ENCODE assay signal across 17 cellular contexts in genomic region chr20:57482148-57482547, GRCh38. TPM values are rescaled to one million over a fixed set of nuclear protein-coding genes. Genes with fewer than 3 reads are reported as not detected.
A peak's percentile ranks its signal among the peaks of the same experiment; 100 is the strongest.
DNase-seq lines count a peak whose midpoint lies in the region; ATAC-seq and TF ChIP-seq lines count a peak whose summit lies in the region.
"Had no signal": no experiment of that assay in that cellular context is flagged by ENCODE, and none has a peak within 500 bp of the region (broad histone marks: within the 10 kb centered on the region; RNA-seq: fewer than 3 reads in every experiment).

No MANE protein-coding gene starts in this region.

- H2AFZ ChIP-seq in GM23338: 0 out of 2 replicates have a peak overlapping the region, but pooled peaks have one; percentile 38

- no peak overlapping the region for H3K9ac ChIP-seq in SK-N-MC (ENCODE audit: insufficient read length)

- H3K36me3 ChIP-seq in GM23338 (ENCODE audit: insufficient read depth) (no peaks in the 10 kb centered on the region), SK-N-MC (ENCODE audit: insufficient read depth, low read length) (no peaks in the 10 kb centered on the region)
- H3K36me3 ChIP-seq: heart left ventricle, lower lobe of right lung, pancreas, vagina had no signal

- H3F3A ChIP-seq in GM23338 (replicated peaks; ENCODE audit: low read depth): no peaks in the 10 kb centered on the region

- H3K79me2 ChIP-seq in GM23338 (replicated peaks; ENCODE audit: insufficient read depth): no peaks in the 10 kb centered on the region

- H3K9me2 ChIP-seq in GM23338 (ENCODE audit: insufficient read depth): no peaks in the 10 kb centered on the region

- H3K4me1 ChIP-seq in GM23338 (ENCODE audit: insufficient read depth): peaks cover 17% of the 10 kb centered on the region
- H3K4me1 ChIP-seq: pancreas, vagina had no signal

- no peaks in the 10 kb centered on the region for H3K27me3 ChIP-seq in GM23338 (ENCODE audit: insufficient read depth)
- H3K27me3 ChIP-seq: pancreas, vagina had no signal

- H3K4me1 Mint-ChIP-seq in GM23338 (peaks cover 34% of the 10 kb centered on the region), naive B cell (peaks cover 37 to 62% (median 49%) of the 10 kb centered on the region in 3 donors)

- TF ChIP-seq CTCF in GM23338 (conservative IDR thresholded peaks at IDR 0.05; ENCODE audit: low read depth in 2 of 2): no peak

- DNase-seq in G401 (ENCODE audit: low spot score) (peak; percentile 27), GM23338 (ENCODE audit: low spot score) (no peak), SK-N-MC (ENCODE audit: low read depth, low spot score) (no peak), naive B cell (no peak), MV-4-11 (lab: John Stamatoyannopoulos, UW) (no peak)
- DNase-seq: anterior cingulate cortex; heart left ventricle; lower lobe of right lung; NCI-H1930; NCI-H446 treated with DMSO at 0.1 percent for 48 hours; small intestine; stimulated activated CD8-positive, alpha-beta memory T cell treated with anti-CD3 and anti-CD28 coated beads, Interleukin-4, amount 100 ng/mL, for 48 hours had no signal

- H3K4me2 ChIP-seq in GM23338: no peak overlapping the region; the same call in 1 of the 2 replicates

- no peak for TF ChIP-seq POLR2A in GM18505 (IDR thresholded peaks at IDR 0.05; ENCODE audit: borderline replicate concordance, extremely low read depth, insufficient read depth, insufficient read length)

- H3K27ac ChIP-seq in GM23338 (ENCODE audit: low read depth): no peak overlapping the region
- 0 out of 2 replicates have a peak overlapping the region, but pooled peaks have one; percentile 27 for H3K27ac ChIP-seq in SK-N-MC
- H3K27ac ChIP-seq: lower lobe of right lung, pancreas, vagina had no signal

- in situ Hi-C loops in G401 (cut with HindIII; ENCODE audit: low sequenced_read_pairs): no loop called here

- no peak overlapping the region for H3K4me3 ChIP-seq in GM23338
- no peak overlapping the region for H3K4me3 ChIP-seq in SK-N-MC
- H3K4me3 ChIP-seq: heart left ventricle, lower lobe of right lung, pancreas, vagina had no signal

- H3K4me3 Mint-ChIP-seq in GM23338 (no peak overlapping the region), naive B cell (peak overlapping the region in 6 of 8 donors; percentile 12 to 89 (median 76))

- no peaks in the 10 kb centered on the region for H3K9me3 Mint-ChIP-seq in GM23338
- peaks cover 0 to 7% (median 0%) of the 10 kb centered on the region in 7 donors for H3K9me3 Mint-ChIP-seq in naive B cell

- H3K27me3 Mint-ChIP-seq in GM23338 (ENCODE audit: insufficient read depth, low read depth, poor library complexity) (peaks cover 2% of the 10 kb centered on the region), naive B cell (no peaks in the 10 kb centered on the region)

- no peaks in the 10 kb centered on the region for H3K9me3 ChIP-seq in SK-N-MC (ENCODE audit: low read depth, low read length)
- H3K9me3 ChIP-seq: heart left ventricle, lower lobe of right lung, pancreas, vagina had no signal

- H3K36me3 Mint-ChIP-seq in GM23338 (ENCODE audit: low read depth) (no peaks in the 10 kb centered on the region), naive B cell (no peaks in the 10 kb centered on the region)

- no peaks in the 10 kb centered on the region for H4K20me1 ChIP-seq in GM23338 (replicated peaks; ENCODE audit: insufficient read depth)

- H3K27ac Mint-ChIP-seq in GM23338 (no peak overlapping the region), naive B cell (peak overlapping the region in 4 of 6 donors; percentile 44 to 86 (median 68))

- ATAC-seq in GM23338: peak; percentile 17; the same call in 2 of the 3 replicates
- ATAC-seq in naive B cell (ENCODE audit: low read depth in 2 of 2): no peak
- ATAC-seq in GM18505 (IDR thresholded peaks at IDR 0.05; ENCODE audit: unreplicated experiment): no peak
- ATAC-seq in HG02981 (IDR thresholded peaks at IDR 0.05; ENCODE audit: unreplicated experiment): no peak
- ATAC-seq: lower lobe of right lung, pancreas had no signal

TF ChIP-seq in GM23338, 12 proteins besides CTCF, POLR2A, EP300 and RAD21:
- TF ChIP-seq ETS1 (IDR thresholded peaks at IDR 0.05) (no peak), POLR2AphosphoS5 (IDR thresholded peaks at IDR 0.05; ENCODE audit: low read depth) (no peak)

RNA-seq across cellular contexts. Expression of gene CTCFL, which starts 42.8 kb away (rescaled TPM):
- 0.03 and 0.06 TPM in 2 replicates for total RNA-seq in G401 (2014; rRNA removed; shearing (Covaris generic))
- 1.4 and 2.1 TPM in 2 replicates for total RNA-seq in GM23338 (2014; rRNA removed; shearing (Covaris generic))
- 0.55 and 0.80 TPM in 2 replicates for polyA plus RNA-seq in GM23338 (2016; fragmentation: Nextera tagmentation; extraction: Ambion mirVana)
- polyA plus RNA-seq in naive B cell (ENCODE audit: low read depth in 6 of 6): not detected
- total RNA-seq: heart left ventricle, HT1080, lower lobe of right lung, vagina had no signal
- polyA plus RNA-seq: heart left ventricle, pancreas had no signal
